ENCODE assay signal across 17 cellular contexts in genomic region chr2:1748176-1748740, GRCh38. TPM values are rescaled to one million over a fixed set of nuclear protein-coding genes. Genes with fewer than 3 reads are reported as not detected.
DNase-seq lines count a peak whose midpoint lies in the region; ATAC-seq and TF ChIP-seq lines count a peak whose summit lies in the region.
"Had no signal": no experiment of that assay in that cellular context is flagged by ENCODE, and none has a peak within 500 bp of the region (broad histone marks: within the 10 kb centered on the region; RNA-seq: fewer than 3 reads in every experiment).

No MANE protein-coding gene starts in this region.

- H3K9me1 ChIP-seq in IMR-90 (ENCODE audit: insufficient read depth, low read length), result peaks cover 20% of the 10 kb centered on the region

- no peak overlapping the region for H3K27ac Mint-ChIP-seq in neural crest cell (ENCODE audit: unreplicated experiment)
- H3K27ac Mint-ChIP-seq: CD8-positive, alpha-beta T cell; IgD-negative memory B cell had no signal

- peak overlapping the region; percentile 54; the same call in 1 of the 2 replicates for H3K4ac ChIP-seq in IMR-90 (ENCODE audit: low read depth, low read length)

- H3K27me3 Mint-ChIP-seq in neural crest cell (ENCODE audit: low read depth), result peaks cover 12% of the 10 kb centered on the region

- no peak overlapping the region for H2BK15ac ChIP-seq in IMR-90 (ENCODE audit: low read depth, low read length)

- WGBS in IMR-90 (ENCODE audit: extremely low coverage in 2 of 2, insufficient read length in 1 of 2), 2 experiments, result 100% methylated on average over 2 of the region's 6 CpGs; no CpG with 5 or more reads in 1 of the 2 experiments

- H3K9me3 ChIP-seq in IMR-90 (ENCODE audit: control insufficient read depth, insufficient read depth, low read length), result no peaks in the 10 kb centered on the region
- H3K9me3 ChIP-seq: BE2C, Peyer's patch had no signal

- POLR2A ChIA-PET in IMR-90 (lab: Charles Lee; ENCODE audit: unreplicated experiment), result no interaction called here

- no peaks in the 10 kb centered on the region for H3K9me3 Mint-ChIP-seq in neural crest cell
- H3K9me3 Mint-ChIP-seq: CD8-positive, alpha-beta T cell had no signal

- no peak overlapping the region for H2BK20ac ChIP-seq in IMR-90 (ENCODE audit: low read depth, low read length)

- DNase-seq in ELR (ENCODE audit: low read depth), result peak; percentile 30
- DNase-seq in IMR-90, result no peak
- DNase-seq in foreskin fibroblast, result peak; percentile 25 to 41
- no peak for DNase-seq in neural crest cell (ENCODE audit: low read depth, low spot score)
- no peak for DNase-seq in HuH-7 (ENCODE audit: low spot score)
- DNase-seq in SHP77 treated with DMSO at 0.1 percent for 48 hours (lab: John Stamatoyannopoulos, UW), result no peak
- DNase-seq: BE2C; CD8-positive, alpha-beta T cell; DND-41; NCI-H1417; NCI-H2029; NCI-H510A; NCI-H82 had no signal

- no peak overlapping the region for H4K5ac ChIP-seq in IMR-90 (ENCODE audit: low read depth, low read length)

- ATAC-seq in IMR-90 (ENCODE audit: low read depth) (no peak), HG03571 (IDR thresholded peaks at IDR 0.05; ENCODE audit: unreplicated experiment) (no peak), GM19455 (IDR thresholded peaks at IDR 0.05; ENCODE audit: unreplicated experiment) (no peak)
- ATAC-seq: CD8-positive, alpha-beta T cell had no signal

- peaks cover 17% of the 10 kb centered on the region for H3K4me1 ChIP-seq in IMR-90 (ENCODE audit: control insufficient read depth, insufficient read depth, low read length)
- H3K4me1 ChIP-seq: BE2C, Peyer's patch had no signal

- TF ChIP-seq CTCF in IMR-90 (conservative IDR thresholded peaks at IDR 0.05; ENCODE audit: low read depth, low read length), result no peak
- TF ChIP-seq CTCF in foreskin fibroblast (IDR thresholded peaks at IDR 0.05; ENCODE audit: low read depth, low read length), result no peak
- TF ChIP-seq CTCF in neural crest cell (conservative IDR thresholded peaks at IDR 0.05), result no peak

- dilution Hi-C loops in IMR-90 (cut with HindIII; ENCODE audit: low sequenced_read_pairs, unreplicated experiment), result no loop called here

- no peak overlapping the region for H2AFZ ChIP-seq in IMR-90 (replicated peaks; ENCODE audit: low read length, poor library complexity)

- H3K4me3 ChIP-seq in IMR-90 (ENCODE audit: insufficient read depth, low read depth, low read length), result no peak overlapping the region
- no peak overlapping the region for H3K4me3 ChIP-seq in foreskin fibroblast (ENCODE audit: low read depth in 1 of 2, low read length in 2 of 2)
- H3K4me3 ChIP-seq: Peyer's patch had no signal

- no peak overlapping the region for H3K9ac ChIP-seq in IMR-90 (ENCODE audit: low read depth, low read length)

- no peaks in the 10 kb centered on the region; the same call in none of the 2 replicates for H4K20me1 ChIP-seq in IMR-90 (ENCODE audit: insufficient read depth, low read length)

- peak overlapping the region; percentile 70 for H3K4me3 Mint-ChIP-seq in neural crest cell
- H3K4me3 Mint-ChIP-seq: CD8-positive, alpha-beta T cell had no signal

- no peaks in the 10 kb centered on the region for H3K36me3 ChIP-seq in IMR-90 (ENCODE audit: control insufficient read depth, insufficient read depth, low read length)
- H3K36me3 ChIP-seq: BE2C, Peyer's patch had no signal

- H2AK9ac ChIP-seq in IMR-90 (replicated peaks; ENCODE audit: low read depth, low read length, poor library complexity), result peak overlapping the region; percentile 57

- in situ Hi-C loops in IMR-90 (cut with MboI; ENCODE audit: low sequenced_read_pairs), result loop anchor here (5.0 kb wide), 1 partner anchor 71 kb away; no protein-coding TSS in a partner anchor

- no peak overlapping the region for H3K56ac ChIP-seq in IMR-90 (ENCODE audit: extremely low read depth, insufficient read depth, low read length)

- no peak overlapping the region for H3K27ac ChIP-seq in IMR-90 (ENCODE audit: insufficient read depth, low read length)
- H3K27ac ChIP-seq: Peyer's patch had no signal

- H2BK5ac ChIP-seq in IMR-90 (ENCODE audit: low read depth, low read length, poor library complexity, severe bottlenecking), result no peak overlapping the region

- TF ChIP-seq RAD21 in IMR-90 (IDR thresholded peaks at IDR 0.05; ENCODE audit: low read length), result no peak

- peaks cover 9 to 43% of the 10 kb centered on the region in 2 experiments; a peak in 3 of 4 replicates for H3K79me1 ChIP-seq in IMR-90 (ENCODE audit: low read depth in 1 of 2, low read length in 2 of 2)

- no peak for TF ChIP-seq POLR2A in IMR-90 (IDR thresholded peaks at IDR 0.05; ENCODE audit: low read depth, low read length)

- no TSS peak for BruUV-seq in IMR-90 (replicated peaks; lab: Mats Ljungman, UMichigan)

- H3K4me1 Mint-ChIP-seq in neural crest cell, result peaks cover 16% of the 10 kb centered on the region

- no peak overlapping the region; the same call in 1 of the 2 replicates for H4K91ac ChIP-seq in IMR-90 (ENCODE audit: insufficient read depth, low read depth, low read length)

- H3K4me2 ChIP-seq in IMR-90 (ENCODE audit: low read depth, low read length), result no peak overlapping the region

- peak overlapping the region; percentile 1 for H2BK120ac ChIP-seq in IMR-90 (ENCODE audit: low read depth, low read length)

- intact Hi-C loops in IMR-90 (cut with micrococcal nuclease), result no loop called here

- H3K18ac ChIP-seq in IMR-90 (ENCODE audit: low read depth, low read length), result no peak overlapping the region

- H4K8ac ChIP-seq in IMR-90 (ENCODE audit: low read depth in 2 of 2, low read length in 2 of 2), result peak overlapping the region in 1 of 2 experiments; percentile 9; a peak in 1 of 4 replicates

- peak overlapping the region; percentile 78 for H3K14ac ChIP-seq in IMR-90 (replicated peaks; ENCODE audit: low read depth, low read length)

- CTCF ChIA-PET in IMR-90 (lab: Yijun Ruan, JAX), result interaction anchor here (1.0 kb wide), 1 partner anchor 53 kb away, joined by 3 read pairs; no protein-coding TSS in a partner anchor

- 0 out of 2 replicates have a peak overlapping the region, but pooled peaks have one; percentile 26 for H3K23ac ChIP-seq in IMR-90 (ENCODE audit: low read depth, low read length)

- peaks cover 12% of the 10 kb centered on the region for H3K36me3 Mint-ChIP-seq in neural crest cell (ENCODE audit: low read depth)
- H3K36me3 Mint-ChIP-seq: CD8-positive, alpha-beta T cell; IgD-negative memory B cell had no signal

- peak overlapping the region; percentile 98 for H2AK5ac ChIP-seq in IMR-90 (ENCODE audit: low read depth, low read length)

- H3K27me3 ChIP-seq in IMR-90 (ENCODE audit: control insufficient read depth, insufficient read depth, low read length), result no peaks in the 10 kb centered on the region
- H3K27me3 ChIP-seq: Peyer's patch had no signal

TF ChIP-seq in IMR-90, 13 proteins besides CTCF, POLR2A, EP300 and RAD21:
- no peak for TF ChIP-seq MXI1 (IDR thresholded peaks at IDR 0.05; ENCODE audit: borderline replicate concordance, low read depth, low read length)
- TF ChIP-seq MAZ (IDR thresholded peaks at IDR 0.05; ENCODE audit: borderline replicate concordance, low read depth, low read length), result no peak
- TF ChIP-seq BHLHE40 (IDR thresholded peaks at IDR 0.05; ENCODE audit: low read depth, low read length), result no peak
- no peak for TF ChIP-seq ELK1 (IDR thresholded peaks at IDR 0.05; ENCODE audit: borderline replicate concordance, low read depth, low read length)
- TF ChIP-seq CEBPB (IDR thresholded peaks at IDR 0.05; ENCODE audit: low read depth, low read length), result no peak

RNA-seq across cellular contexts. Expression of gene PXDN, which starts 3.9 kb away (rescaled TPM):
- total RNA-seq in IMR-90 (2012; rRNA removed) (148 and 153 TPM in 2 replicates), neural crest cell (217 and 218 TPM in 2 replicates)
- polyA plus RNA-seq in IMR-90 (2012; rRNA removed), result 268 and 332 TPM in 2 replicates
- 300 and 432 TPM in 2 replicates for polyA plus RNA-seq in IMR-90 (2012; cell fraction: cytosol; rRNA removed)
- polyA plus RNA-seq in IMR-90 (2012; cell fraction: nucleus; rRNA removed; ENCODE audit: low replicate concordance), result 369 and 399 TPM in 2 replicates

Comparison
In these comparisons a context has a peak if more than half of its experiments do, and no peak if none do; other contexts are left out.
1. DNase-seq: peak in ELR (single experiment) and foreskin fibroblast (2 of 2); none in IMR-90 (single experiment), neural crest cell (single experiment), HuH-7 (single experiment) and SHP77 treated with DMSO at 0.1 percent for 48 hours (single experiment).